Comparison of ENCODE assay signal across 8 cellular contexts in genomic region chr4:3291969-3292570, GRCh38. TPM values are rescaled to one million over a fixed set of nuclear protein-coding genes. Genes with fewer than 3 reads are reported as not detected.
DNase-seq lines count a peak whose midpoint lies in the region; ATAC-seq and TF ChIP-seq lines count a peak whose summit lies in the region.

No MANE protein-coding gene starts in this region.

- peak; percentile 21 for DNase-seq in NOMO-1 treated with DMSO at 0.1 percent for 48 hours (lab: John Stamatoyannopoulos, UW; ENCODE audit: unreplicated experiment)
- no peak for DNase-seq in NOMO-1 treated with dmso at 0.1 percent for 144 hours (lab: John Stamatoyannopoulos, UW; ENCODE audit: unreplicated experiment)
- DNase-seq in NCI-H2029 treated with DMSO at 0.1 percent for 48 hours (lab: John Stamatoyannopoulos, UW) = peak; percentile 64
- DNase-seq in adipocyte (ENCODE audit: low read depth) = peak; percentile 81
- DNase-seq in heart left ventricle = peak; percentile 67 to 87 (median 76)
- DNase-seq in trophoblast cell = peak; percentile 12 to 46

- H3K14ac ChIP-seq in trophoblast cell (ENCODE audit: low read length) = peak overlapping the region; percentile 33

- peak overlapping the region; percentile 85 for H2AFZ ChIP-seq in trophoblast cell (ENCODE audit: insufficient read depth, low read length, poor library complexity)

- peak overlapping the region; percentile 76 to 99 (median 95) for H3K27ac ChIP-seq in heart left ventricle
- H3K27ac ChIP-seq in trophoblast cell (ENCODE audit: low read depth, low read length) = no peak overlapping the region

- ATAC-seq in HG02588 (IDR thresholded peaks at IDR 0.05; ENCODE audit: unreplicated experiment) (peak; percentile 15), heart left ventricle (peak in 3 of 4 donors; percentile 60 to 76 (median 73)), GM18868 (IDR thresholded peaks at IDR 0.05; ENCODE audit: unreplicated experiment) (no peak)

- H3K27me3 ChIP-seq in adipocyte (replicated peaks; ENCODE audit: control insufficient read depth, insufficient read depth, low read length) (peaks cover 21% of the 10 kb centered on the region), heart left ventricle (no peaks in the 10 kb centered on the region), trophoblast cell (ENCODE audit: insufficient read depth, low read length) (no peaks in the 10 kb centered on the region)

- peak overlapping the region; percentile 64 for H4K12ac ChIP-seq in trophoblast cell (ENCODE audit: low read depth, low read length)

- peak overlapping the region; percentile 99 for H3K4me2 ChIP-seq in trophoblast cell (ENCODE audit: low read length)

- H3K79me2 ChIP-seq in trophoblast cell (ENCODE audit: control insufficient read depth, insufficient read depth, low read length, poor library complexity) = peaks cover 6% of the 10 kb centered on the region

- H2AK5ac ChIP-seq in trophoblast cell (ENCODE audit: low read length) = no peak overlapping the region

- no peak overlapping the region for H3K23ac ChIP-seq in trophoblast cell (ENCODE audit: low read length)

- intact Hi-C loops in heart left ventricle (cut with DNase I) = no loop called here

- H3K79me1 ChIP-seq in trophoblast cell (ENCODE audit: low read length) = peaks cover 7% of the 10 kb centered on the region

- no peak overlapping the region for H3K4ac ChIP-seq in trophoblast cell (ENCODE audit: low read depth, low read length)

- 0 to 1% (median 1%) methylated on average over 25 to 60 of the region's 60 CpGs for WGBS in heart left ventricle, 4 donors
- no CpG with 5 or more reads among the region's 60 CpGs for whole genome bisulfite sequencing in trophoblast cell (ENCODE audit: extremely low coverage, insufficient coverage, insufficient read length)

- H3K9ac ChIP-seq in adipocyte (ENCODE audit: low read length) = peak overlapping the region; percentile 92
- peak overlapping the region; percentile 39 for H3K9ac ChIP-seq in trophoblast cell (ENCODE audit: low read length)

- TF ChIP-seq POLR2A in heart left ventricle (IDR thresholded peaks at IDR 0.05) = no peak

- H4K8ac ChIP-seq in trophoblast cell (ENCODE audit: low read depth, low read length) = peak overlapping the region; percentile 85

- no peak overlapping the region for H2BK12ac ChIP-seq in trophoblast cell (ENCODE audit: low read length)

- no peak overlapping the region for H2BK120ac ChIP-seq in trophoblast cell (ENCODE audit: insufficient read depth, low read length, poor library complexity)

- TF ChIP-seq CTCF in heart left ventricle (IDR thresholded peaks at IDR 0.05) = no peak

- H2BK5ac ChIP-seq in trophoblast cell (ENCODE audit: low read depth, low read length, poor library complexity) = no peak overlapping the region

- H3K18ac ChIP-seq in trophoblast cell (ENCODE audit: low read length) = peak overlapping the region; percentile 62

- H3K4me1 ChIP-seq in adipocyte (ENCODE audit: control insufficient read depth, insufficient read depth, low read length) = peaks cover 18% of the 10 kb centered on the region
- H3K4me1 ChIP-seq in heart left ventricle = peaks cover 0 to 41% (median 21%) of the 10 kb centered on the region in 12 donors
- H3K4me1 ChIP-seq in trophoblast cell (ENCODE audit: control insufficient read depth in 1 of 2, insufficient read depth in 2 of 2, low read length in 2 of 2) = peaks cover 7 to 26% of the 10 kb centered on the region in 2 experiments

- H3K36me3 ChIP-seq in adipocyte (ENCODE audit: control insufficient read depth, insufficient read depth, low read length, severe bottlenecking) (no peaks in the 10 kb centered on the region), heart left ventricle (no peaks in the 10 kb centered on the region), trophoblast cell (ENCODE audit: control insufficient read depth in 1 of 2, insufficient read depth in 2 of 2, low read length in 2 of 2) (no peaks in the 10 kb centered on the region)

- H4K91ac ChIP-seq in trophoblast cell (ENCODE audit: low read depth, low read length) = no peak overlapping the region

- H3K4me3 ChIP-seq in adipocyte (ENCODE audit: low read length) (peak overlapping the region; percentile 89), heart left ventricle (peak overlapping the region; percentile 71 to 96 (median 86)), trophoblast cell (ENCODE audit: low read depth, low read length) (peak overlapping the region; percentile 84)

- H3K9me3 ChIP-seq in adipocyte (ENCODE audit: control insufficient read depth, low read length) = no peaks in the 10 kb centered on the region
- peaks cover 0 to 1% (median 0%) of the 10 kb centered on the region in 12 donors for H3K9me3 ChIP-seq in heart left ventricle
- H3K9me3 ChIP-seq in trophoblast cell (ENCODE audit: insufficient read depth, low read depth, low read length) = peaks cover 2% of the 10 kb centered on the region

RNA-seq across cellular contexts. Expression of gene RGS12, which starts 0.8 kb away (rescaled TPM):
- total RNA-seq in heart left ventricle = 10 to 100 TPM in 8 of 9 donors, 1 to 10 TPM in 1; 8.4 to 18.4 (median 14.6) TPM
- 10 to 100 TPM; 11.7 to 12.7 TPM for polyA plus RNA-seq in heart left ventricle
- 12.0 and 14.8 TPM in 2 replicates for polyA plus RNA-seq in trophoblast cell (2013)

RNA-seq across cellular contexts. Expression of gene MSANTD1, which starts 43.1 kb away (rescaled TPM):
- under 1 TPM in 7 of 9 donors, not detected in 2; 0.30 to 0.93 (median 0.45) TPM for total RNA-seq in heart left ventricle
- under 1 TPM; 0.33 to 0.34 TPM for polyA plus RNA-seq in heart left ventricle
- polyA plus RNA-seq in trophoblast cell (2013) = 0.15 and 0.23 TPM in 2 replicates
